In genomic region chr1:218568962-218569530, GRCh38 we compare ENCODE assay signal across 16 cellular contexts.
"Had no signal": no experiment of that assay in that cellular context is flagged by ENCODE, and none has a peak within 500 bp of the region (broad histone marks: within the 10 kb centered on the region; RNA-seq: fewer than 3 reads in every experiment).

No MANE protein-coding gene starts in this region.

- H3K4me3 ChIP-seq: ascending aorta, dorsolateral prefrontal cortex, left lung had no signal

- DNase-seq: activated CD4-positive, alpha-beta T cell treated with anti-CD3 and anti-CD28 coated beads, Interleukin-2, amount 10 ng/mL, durations not matched to agents 7 days and 5 days; activated CD8-positive, alpha-beta memory T cell treated with anti-CD3 and anti-CD28 coated beads for 24 hours; activated naive CD8-positive, alpha-beta T cell treated with anti-CD3 and anti-CD28 coated beads, Interleukin-2, amount 10 ng/mL, durations not matched to agents 7 days and 5 days; dorsolateral prefrontal cortex; endodermal cell; erythroblast; hippocampal formation; kidney; left lung; mammary epithelial cell; naive B cell; posterior cingulate gyrus; retina; stimulated activated CD4-positive, alpha-beta T cell treated with anti-CD3 and anti-CD28 coated beads, Interleukin-2, amount 100 ng/mL, for 48 hours; trophoblast cell had no signal

- H3K36me3 ChIP-seq: ascending aorta, left lung had no signal

- H3K27ac ChIP-seq: ascending aorta, dorsolateral prefrontal cortex, left lung had no signal

- ATAC-seq: left lung had no signal

- H3K9me3 ChIP-seq: ascending aorta, left lung had no signal

- H3K4me1 ChIP-seq: ascending aorta, left lung had no signal

- H3K27me3 ChIP-seq: ascending aorta, dorsolateral prefrontal cortex, left lung had no signal
